In genomic region chr3:64422192-64422591, GRCh38 we compare ENCODE assay signal across 17 cellular contexts.
A peak's percentile ranks its signal among the peaks of the same experiment; 100 is the strongest.
DNase-seq lines count a peak whose midpoint lies in the region; ATAC-seq and TF ChIP-seq lines count a peak whose summit lies in the region.
"Had no signal": no experiment of that assay in that cellular context is flagged by ENCODE, and none has a peak within 500 bp of the region (broad histone marks: within the 10 kb centered on the region; RNA-seq: fewer than 3 reads in every experiment).

No MANE protein-coding gene starts in this region.

- no peak overlapping the region for H3K4me3 ChIP-seq in fibroblast of villous mesenchyme (ENCODE audit: low read depth, low read length)
- H3K4me3 ChIP-seq: HAP-1 had no signal

- DNase-seq in NCI-H146 (lab: John Stamatoyannopoulos, UW) (peak; percentile 7), NCI-H146 treated with DMSO at 0.1 percent for 48 hours (lab: John Stamatoyannopoulos, UW; ENCODE audit: unreplicated experiment) (no peak), D341Med (ENCODE audit: low spot score) (peak; percentile 45), NCI-H524 treated with DMSO at 0.1 percent for 48 hours (lab: John Stamatoyannopoulos, UW) (peak; percentile 82), fibroblast of villous mesenchyme (ENCODE audit: low read depth) (peak; percentile 25), NCI-H2196 treated with DMSO at 0.1 percent for 48 hours (lab: John Stamatoyannopoulos, UW; ENCODE audit: unreplicated experiment) (no peak)
- no peak for DNase-seq in activated CD4-positive, alpha-beta T cell treated with anti-CD3 and anti-CD28 coated beads, Interleukin-2, amount 50 U/mL, for 1 hour
- DNase-seq: 8988T; BE2C; CD4-positive, alpha-beta T cell; GF-D8; KBM-7; NCI-H187; NCI-H510A; T-cell had no signal

- no peak for TF ChIP-seq CTCF in fibroblast of villous mesenchyme (IDR thresholded peaks at IDR 0.05; ENCODE audit: insufficient read depth, low read depth, low read length)

- ATAC-seq in HG03565 (IDR thresholded peaks at IDR 0.05; ENCODE audit: unreplicated experiment): no peak
- ATAC-seq: T-cell had no signal

Comparison
In these comparisons a context has a peak if more than half of its experiments do, and no peak if none do; other contexts are left out.
1. DNase-seq: peak in NCI-H146 (single experiment), D341Med (single experiment), NCI-H524 treated with DMSO at 0.1 percent for 48 hours (single experiment) and fibroblast of villous mesenchyme (single experiment); none in NCI-H146 treated with DMSO at 0.1 percent for 48 hours (single experiment), activated CD4-positive, alpha-beta T cell treated with anti-CD3 and anti-CD28 coated beads, Interleukin-2, amount 50 U/mL, for 1 hour (single experiment) and NCI-H2196 treated with DMSO at 0.1 percent for 48 hours (single experiment).